13 cellular contexts compared by ENCODE assay signal in the genomic region with DNA sequence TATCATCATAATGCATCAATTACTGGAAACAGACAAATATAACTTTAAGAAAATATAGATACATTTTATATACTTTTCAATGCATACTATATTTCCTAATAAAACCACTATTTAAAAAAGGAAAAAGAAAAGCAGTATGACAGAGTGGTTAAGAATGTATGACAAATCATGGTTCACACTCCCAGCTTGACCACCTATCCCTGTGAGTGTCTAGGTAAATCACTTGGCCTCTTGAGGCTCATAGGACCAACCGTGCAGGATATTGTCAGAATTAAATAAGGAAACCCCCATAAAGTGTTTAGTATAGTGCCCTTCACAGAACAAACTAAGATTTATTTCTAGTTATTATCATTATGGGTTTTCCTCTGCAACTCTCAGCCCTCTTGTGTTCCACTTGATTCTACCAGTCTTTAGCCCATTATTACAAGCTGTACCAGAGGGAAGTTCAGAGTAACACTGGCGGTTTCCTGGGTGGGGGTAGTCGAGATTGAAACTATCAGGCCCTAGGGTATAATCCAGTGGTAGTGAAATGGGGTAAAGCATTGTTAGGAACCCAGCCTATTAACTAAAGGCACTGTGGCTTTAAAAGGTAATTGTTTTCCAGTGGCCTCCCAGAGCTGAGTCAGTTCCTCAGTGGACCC.
DNase-seq lines count a peak whose midpoint lies in the region; ATAC-seq and TF ChIP-seq lines count a peak whose summit lies in the region.
"Had no signal": no experiment of that assay in that cellular context is flagged by ENCODE, and none has a peak within 500 bp of the region (broad histone marks: within the 10 kb centered on the region; RNA-seq: fewer than 3 reads in every experiment).

No MANE protein-coding gene starts in this region.

- DNase-seq in HS-5 (ENCODE audit: low read depth) (peak; percentile 3), cardiac fibroblast (ENCODE audit: low read depth in 2 of 2) (peak; percentile 13 to 58), retinal pigment epithelial cell (ENCODE audit: low read depth) (peak; percentile 30), middle frontal gyrus (ENCODE audit: extremely low spot score, low spot score) (no peak), NCI-H2081 (lab: John Stamatoyannopoulos, UW) (no peak), amniotic stem cell (lab: John Stamatoyannopoulos, UW) (no peak)
- DNase-seq: activated naive CD4-positive, alpha-beta T cell treated with anti-CD3 and anti-CD28 coated beads, Interleukin-2, amount 50 U/mL, for 16 hours; HFFc6; NCI-H2171 treated with DMSO at 0.1 percent for 48 hours had no signal

- H3K4me3 ChIP-seq in cardiac fibroblast (replicated peaks in 1 of 2; ENCODE audit: low read depth in 2 of 2, low read length in 2 of 2) (no peak overlapping the region), retinal pigment epithelial cell (ENCODE audit: low read length) (no peak overlapping the region)
- H3K4me3 ChIP-seq: SJCRH30 had no signal

- no peak for TF ChIP-seq CTCF in cardiac fibroblast (IDR thresholded peaks at IDR 0.05; ENCODE audit: low read depth, low read length)
- TF ChIP-seq CTCF in retinal pigment epithelial cell (conservative IDR thresholded peaks at IDR 0.05; ENCODE audit: low read depth, low read length), result no peak

- ATAC-seq in GM19468 (IDR thresholded peaks at IDR 0.05; ENCODE audit: extremely low read depth, unreplicated experiment) (peak; percentile 21), HG02759 (IDR thresholded peaks at IDR 0.05; ENCODE audit: unreplicated experiment) (no peak)
- ATAC-seq: stimulated activated effector memory CD8-positive, alpha-beta T cell treated with anti-CD3 and anti-CD28 coated beads, Interleukin-12 subunit alpha, Interleukin-12 subunit beta, amount 100 ng/mL, for 72 hours had no signal

Comparison
In these comparisons a context has a peak if more than half of its experiments do, and no peak if none do; other contexts are left out.
1. DNase-seq: peak in HS-5 (single experiment), cardiac fibroblast (2 of 2) and retinal pigment epithelial cell (single experiment); none in middle frontal gyrus (single experiment), NCI-H2081 (0 of 2) and amniotic stem cell (single experiment).